In the genomic region with DNA sequence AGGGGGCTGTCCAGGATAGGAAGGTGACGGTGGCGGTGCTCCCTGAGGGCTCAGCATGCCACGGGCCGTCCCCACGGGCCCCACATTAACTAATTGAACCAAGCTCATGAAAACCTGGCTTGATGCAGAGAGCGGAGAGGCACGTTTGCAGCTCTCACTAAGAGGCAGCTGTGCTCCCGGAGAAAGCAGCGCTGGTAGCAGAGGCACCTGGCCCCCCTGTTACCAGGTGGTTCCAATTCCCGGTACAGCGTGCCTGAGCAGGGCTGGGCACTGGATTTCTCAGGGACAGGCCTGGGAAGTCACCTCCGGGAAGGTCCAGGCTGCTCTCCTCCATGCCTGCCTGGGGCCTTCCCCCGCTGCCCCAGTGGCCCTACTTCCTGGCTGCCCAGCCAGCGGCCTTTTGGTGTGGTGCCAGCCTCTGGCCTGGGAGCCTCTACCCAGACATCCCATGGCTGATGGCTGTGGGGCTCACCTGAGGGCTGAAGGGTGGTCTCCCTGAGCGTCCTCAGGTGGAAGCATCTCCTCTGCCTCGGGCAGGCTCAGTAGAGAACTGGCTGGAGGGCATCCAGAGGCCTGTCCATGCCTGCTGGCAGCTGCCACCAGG, we compare ENCODE assay signal across 1 cellular context.
TF ChIP-seq lines count a peak whose summit lies in the region.

No MANE protein-coding gene starts in this region.

TF ChIP-seq in GM23338, 12 proteins besides CTCF, POLR2A, EP300 and RAD21 (continued from another document):
- TF ChIP-seq, protein P1, sequence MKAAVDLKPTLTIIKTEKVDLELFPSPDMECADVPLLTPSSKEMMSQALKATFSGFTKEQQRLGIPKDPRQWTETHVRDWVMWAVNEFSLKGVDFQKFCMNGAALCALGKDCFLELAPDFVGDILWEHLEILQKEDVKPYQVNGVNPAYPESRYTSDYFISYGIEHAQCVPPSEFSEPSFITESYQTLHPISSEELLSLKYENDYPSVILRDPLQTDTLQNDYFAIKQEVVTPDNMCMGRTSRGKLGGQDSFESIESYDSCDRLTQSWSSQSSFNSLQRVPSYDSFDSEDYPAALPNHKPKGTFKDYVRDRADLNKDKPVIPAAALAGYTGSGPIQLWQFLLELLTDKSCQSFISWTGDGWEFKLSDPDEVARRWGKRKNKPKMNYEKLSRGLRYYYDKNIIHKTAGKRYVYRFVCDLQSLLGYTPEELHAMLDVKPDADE (IDR thresholded peaks at IDR 0.05), result no peak
- no peak for TF ChIP-seq POLR2AphosphoS5 (IDR thresholded peaks at IDR 0.05; ENCODE audit: low read depth)
- TF ChIP-seq, protein P2, sequence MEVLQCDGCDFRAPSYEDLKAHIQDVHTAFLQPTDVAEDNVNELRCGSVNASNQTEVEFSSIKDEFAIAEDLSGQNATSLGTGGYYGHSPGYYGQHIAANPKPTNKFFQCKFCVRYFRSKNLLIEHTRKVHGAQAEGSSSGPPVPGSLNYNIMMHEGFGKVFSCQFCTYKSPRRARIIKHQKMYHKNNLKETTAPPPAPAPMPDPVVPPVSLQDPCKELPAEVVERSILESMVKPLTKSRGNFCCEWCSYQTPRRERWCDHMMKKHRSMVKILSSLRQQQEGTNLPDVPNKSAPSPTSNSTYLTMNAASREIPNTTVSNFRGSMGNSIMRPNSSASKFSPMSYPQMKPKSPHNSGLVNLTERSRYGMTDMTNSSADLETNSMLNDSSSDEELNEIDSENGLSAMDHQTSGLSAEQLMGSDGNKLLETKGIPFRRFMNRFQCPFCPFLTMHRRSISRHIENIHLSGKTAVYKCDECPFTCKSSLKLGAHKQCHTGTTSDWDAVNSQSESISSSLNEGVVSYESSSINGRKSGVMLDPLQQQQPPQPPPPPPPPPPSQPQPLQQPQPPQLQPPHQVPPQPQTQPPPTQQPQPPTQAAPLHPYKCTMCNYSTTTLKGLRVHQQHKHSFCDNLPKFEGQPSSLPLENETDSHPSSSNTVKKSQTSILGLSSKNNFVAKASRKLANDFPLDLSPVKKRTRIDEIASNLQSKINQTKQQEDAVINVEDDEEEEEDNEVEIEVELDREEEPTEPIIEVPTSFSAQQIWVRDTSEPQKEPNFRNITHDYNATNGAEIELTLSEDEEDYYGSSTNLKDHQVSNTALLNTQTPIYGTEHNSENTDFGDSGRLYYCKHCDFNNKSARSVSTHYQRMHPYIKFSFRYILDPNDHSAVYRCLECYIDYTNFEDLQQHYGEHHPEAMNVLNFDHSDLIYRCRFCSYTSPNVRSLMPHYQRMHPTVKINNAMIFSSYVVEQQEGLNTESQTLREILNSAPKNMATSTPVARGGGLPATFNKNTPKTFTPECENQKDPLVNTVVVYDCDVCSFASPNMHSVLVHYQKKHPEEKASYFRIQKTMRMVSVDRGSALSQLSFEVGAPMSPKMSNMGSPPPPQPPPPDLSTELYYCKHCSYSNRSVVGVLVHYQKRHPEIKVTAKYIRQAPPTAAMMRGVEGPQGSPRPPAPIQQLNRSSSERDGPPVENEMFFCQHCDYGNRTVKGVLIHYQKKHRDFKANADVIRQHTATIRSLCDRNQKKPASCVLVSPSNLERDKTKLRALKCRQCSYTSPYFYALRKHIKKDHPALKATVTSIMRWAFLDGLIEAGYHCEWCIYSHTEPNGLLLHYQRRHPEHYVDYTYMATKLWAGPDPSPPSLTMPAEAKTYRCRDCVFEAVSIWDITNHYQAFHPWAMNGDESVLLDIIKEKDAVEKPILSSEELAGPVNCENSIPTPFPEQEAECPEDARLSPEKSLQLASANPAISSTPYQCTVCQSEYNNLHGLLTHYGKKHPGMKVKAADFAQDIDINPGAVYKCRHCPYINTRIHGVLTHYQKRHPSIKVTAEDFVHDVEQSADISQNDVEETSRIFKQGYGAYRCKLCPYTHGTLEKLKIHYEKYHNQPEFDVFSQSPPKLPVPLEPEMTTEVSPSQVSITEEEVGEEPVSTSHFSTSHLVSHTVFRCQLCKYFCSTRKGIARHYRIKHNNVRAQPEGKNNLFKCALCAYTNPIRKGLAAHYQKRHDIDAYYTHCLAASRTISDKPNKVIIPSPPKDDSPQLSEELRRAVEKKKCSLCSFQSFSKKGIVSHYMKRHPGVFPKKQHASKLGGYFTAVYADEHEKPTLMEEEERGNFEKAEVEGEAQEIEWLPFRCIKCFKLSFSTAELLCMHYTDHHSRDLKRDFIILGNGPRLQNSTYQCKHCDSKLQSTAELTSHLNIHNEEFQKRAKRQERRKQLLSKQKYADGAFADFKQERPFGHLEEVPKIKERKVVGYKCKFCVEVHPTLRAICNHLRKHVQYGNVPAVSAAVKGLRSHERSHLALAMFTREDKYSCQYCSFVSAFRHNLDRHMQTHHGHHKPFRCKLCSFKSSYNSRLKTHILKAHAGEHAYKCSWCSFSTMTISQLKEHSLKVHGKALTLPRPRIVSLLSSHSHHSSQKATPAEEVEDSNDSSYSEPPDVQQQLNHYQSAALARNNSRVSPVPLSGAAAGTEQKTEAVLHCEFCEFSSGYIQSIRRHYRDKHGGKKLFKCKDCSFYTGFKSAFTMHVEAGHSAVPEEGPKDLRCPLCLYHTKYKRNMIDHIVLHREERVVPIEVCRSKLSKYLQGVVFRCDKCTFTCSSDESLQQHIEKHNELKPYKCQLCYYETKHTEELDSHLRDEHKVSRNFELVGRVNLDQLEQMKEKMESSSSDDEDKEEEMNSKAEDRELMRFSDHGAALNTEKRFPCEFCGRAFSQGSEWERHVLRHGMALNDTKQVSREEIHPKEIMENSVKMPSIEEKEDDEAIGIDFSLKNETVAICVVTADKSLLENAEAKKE (CRISPR knock-in tag; IDR thresholded peaks at IDR 0.05), result no peak
- TF ChIP-seq JUNB (IDR thresholded peaks at IDR 0.05; ENCODE audit: unreplicated experiment), result no peak
- no peak for TF ChIP-seq ZNF114 (CRISPR knock-in tag; IDR thresholded peaks at IDR 0.05)
